In the genomic region with DNA sequence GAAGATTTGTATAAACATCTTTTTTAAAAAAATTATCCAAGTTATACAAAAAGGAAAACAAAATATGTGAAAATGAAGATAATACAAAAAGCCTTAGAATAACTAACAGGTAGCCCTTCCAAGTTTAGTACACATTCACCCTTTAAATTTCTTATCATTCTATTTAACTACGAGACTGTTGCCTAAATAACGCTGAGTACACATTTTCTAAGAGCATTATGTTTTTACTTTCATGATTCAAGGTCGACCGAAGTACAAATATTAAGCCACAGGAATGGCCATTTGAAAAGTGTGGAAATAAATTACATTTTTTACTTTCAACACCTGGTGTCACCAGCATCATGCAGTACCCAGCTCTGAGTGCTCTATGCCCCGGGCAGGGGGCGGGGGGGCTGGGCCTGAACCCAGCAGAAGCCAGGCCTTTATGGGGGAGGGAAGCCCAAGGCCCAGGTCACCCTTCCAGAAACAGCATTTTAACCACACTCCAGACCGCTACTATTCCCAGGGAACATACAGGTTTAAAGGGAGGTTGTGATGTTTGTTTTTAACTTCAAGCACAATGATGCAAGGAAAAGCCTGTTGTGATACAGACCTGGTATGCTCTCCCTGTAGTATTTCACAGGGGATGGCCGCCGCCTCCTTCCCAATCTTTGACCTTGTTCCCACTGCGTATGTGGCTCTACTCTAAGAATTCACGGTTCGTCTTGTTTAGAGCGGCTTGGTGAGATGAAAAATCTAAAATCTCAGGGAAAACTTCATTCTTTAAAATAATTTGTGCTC, we compare ENCODE assay signal across 1 cellular context.
TF ChIP-seq lines count a peak whose summit lies in the region.

No MANE protein-coding gene starts in this region.

TF ChIP-seq in HepG2, 621 proteins besides CTCF, POLR2A, EP300 and RAD21 (continued from another document):
- TF ChIP-seq MBD4 (IDR thresholded peaks at IDR 0.05; ENCODE audit: borderline replicate concordance, low read length) (no peak), ZNF557 (CRISPR knock-in tag; IDR thresholded peaks at IDR 0.05) (no peak), AKAP8 (CRISPR knock-in tag; IDR thresholded peaks at IDR 0.05) (no peak), JUND (CRISPR knock-in tag; IDR thresholded peaks at IDR 0.05) (no peak), RBAK (CRISPR knock-in tag; IDR thresholded peaks at IDR 0.05) (no peak), HNF4G (IDR thresholded peaks at IDR 0.05; ENCODE audit: borderline replicate concordance, low read depth, low read length) (0 out of 2 replicates have a peak, but pooled peaks have one; percentile 22), HNF4G (CRISPR knock-in tag; IDR thresholded peaks at IDR 0.05; ENCODE audit: borderline replicate concordance, low read depth) (no peak), TOE1 (CRISPR knock-in tag; IDR thresholded peaks at IDR 0.05) (no peak), LCORL (IDR thresholded peaks at IDR 0.05) (no peak), LCORL (CRISPR knock-in tag; IDR thresholded peaks at IDR 0.05) (0 out of 2 replicates have a peak, but pooled peaks have one; percentile 17), TBX2 (CRISPR knock-in tag; IDR thresholded peaks at IDR 0.05; ENCODE audit: borderline replicate concordance) (peak; percentile 30; the same call in 1 of the 2 replicates), ZNF430 (CRISPR knock-in tag; IDR thresholded peaks at IDR 0.05) (no peak), IKZF1 (IDR thresholded peaks at IDR 0.05) (no peak), KDM4B (CRISPR knock-in tag; IDR thresholded peaks at IDR 0.05) (no peak), ZNF674 (CRISPR knock-in tag; IDR thresholded peaks at IDR 0.05; ENCODE audit: low read depth) (no peak), ZNF260 (CRISPR knock-in tag; IDR thresholded peaks at IDR 0.05; ENCODE audit: borderline replicate concordance, low read depth) (no peak), SATB2 (CRISPR knock-in tag; IDR thresholded peaks at IDR 0.05) (no peak), ZNF7 (CRISPR knock-in tag; IDR thresholded peaks at IDR 0.05) (no peak), ESRRA (CRISPR knock-in tag; IDR thresholded peaks at IDR 0.05; ENCODE audit: low read depth) (0 out of 2 replicates have a peak, but pooled peaks have one; percentile 21), MZF1 (CRISPR knock-in tag; IDR thresholded peaks at IDR 0.05; ENCODE audit: borderline replicate concordance) (no peak), RXRA (CRISPR knock-in tag; IDR thresholded peaks at IDR 0.05) (no peak), MAZ (IDR thresholded peaks at IDR 0.05; ENCODE audit: borderline replicate concordance, low read depth, low read length) (no peak), MAZ (CRISPR knock-in tag; IDR thresholded peaks at IDR 0.05; ENCODE audit: low read depth) (no peak), HOXA7 (CRISPR knock-in tag; IDR thresholded peaks at IDR 0.05) (no peak), MTA1 (CRISPR knock-in tag; IDR thresholded peaks at IDR 0.05; ENCODE audit: borderline replicate concordance) (0 out of 2 replicates have a peak, but pooled peaks have one; percentile 27), TCF12 (IDR thresholded peaks at IDR 0.05) (no peak), TCF12 (CRISPR knock-in tag; IDR thresholded peaks at IDR 0.05) (no peak), ZNF205 (CRISPR knock-in tag; IDR thresholded peaks at IDR 0.05) (no peak)
- TF ChIP-seq, protein P1, sequence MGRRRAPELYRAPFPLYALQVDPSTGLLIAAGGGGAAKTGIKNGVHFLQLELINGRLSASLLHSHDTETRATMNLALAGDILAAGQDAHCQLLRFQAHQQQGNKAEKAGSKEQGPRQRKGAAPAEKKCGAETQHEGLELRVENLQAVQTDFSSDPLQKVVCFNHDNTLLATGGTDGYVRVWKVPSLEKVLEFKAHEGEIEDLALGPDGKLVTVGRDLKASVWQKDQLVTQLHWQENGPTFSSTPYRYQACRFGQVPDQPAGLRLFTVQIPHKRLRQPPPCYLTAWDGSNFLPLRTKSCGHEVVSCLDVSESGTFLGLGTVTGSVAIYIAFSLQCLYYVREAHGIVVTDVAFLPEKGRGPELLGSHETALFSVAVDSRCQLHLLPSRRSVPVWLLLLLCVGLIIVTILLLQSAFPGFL (CRISPR knock-in tag; IDR thresholded peaks at IDR 0.05) = no peak
- TF ChIP-seq, protein P2, sequence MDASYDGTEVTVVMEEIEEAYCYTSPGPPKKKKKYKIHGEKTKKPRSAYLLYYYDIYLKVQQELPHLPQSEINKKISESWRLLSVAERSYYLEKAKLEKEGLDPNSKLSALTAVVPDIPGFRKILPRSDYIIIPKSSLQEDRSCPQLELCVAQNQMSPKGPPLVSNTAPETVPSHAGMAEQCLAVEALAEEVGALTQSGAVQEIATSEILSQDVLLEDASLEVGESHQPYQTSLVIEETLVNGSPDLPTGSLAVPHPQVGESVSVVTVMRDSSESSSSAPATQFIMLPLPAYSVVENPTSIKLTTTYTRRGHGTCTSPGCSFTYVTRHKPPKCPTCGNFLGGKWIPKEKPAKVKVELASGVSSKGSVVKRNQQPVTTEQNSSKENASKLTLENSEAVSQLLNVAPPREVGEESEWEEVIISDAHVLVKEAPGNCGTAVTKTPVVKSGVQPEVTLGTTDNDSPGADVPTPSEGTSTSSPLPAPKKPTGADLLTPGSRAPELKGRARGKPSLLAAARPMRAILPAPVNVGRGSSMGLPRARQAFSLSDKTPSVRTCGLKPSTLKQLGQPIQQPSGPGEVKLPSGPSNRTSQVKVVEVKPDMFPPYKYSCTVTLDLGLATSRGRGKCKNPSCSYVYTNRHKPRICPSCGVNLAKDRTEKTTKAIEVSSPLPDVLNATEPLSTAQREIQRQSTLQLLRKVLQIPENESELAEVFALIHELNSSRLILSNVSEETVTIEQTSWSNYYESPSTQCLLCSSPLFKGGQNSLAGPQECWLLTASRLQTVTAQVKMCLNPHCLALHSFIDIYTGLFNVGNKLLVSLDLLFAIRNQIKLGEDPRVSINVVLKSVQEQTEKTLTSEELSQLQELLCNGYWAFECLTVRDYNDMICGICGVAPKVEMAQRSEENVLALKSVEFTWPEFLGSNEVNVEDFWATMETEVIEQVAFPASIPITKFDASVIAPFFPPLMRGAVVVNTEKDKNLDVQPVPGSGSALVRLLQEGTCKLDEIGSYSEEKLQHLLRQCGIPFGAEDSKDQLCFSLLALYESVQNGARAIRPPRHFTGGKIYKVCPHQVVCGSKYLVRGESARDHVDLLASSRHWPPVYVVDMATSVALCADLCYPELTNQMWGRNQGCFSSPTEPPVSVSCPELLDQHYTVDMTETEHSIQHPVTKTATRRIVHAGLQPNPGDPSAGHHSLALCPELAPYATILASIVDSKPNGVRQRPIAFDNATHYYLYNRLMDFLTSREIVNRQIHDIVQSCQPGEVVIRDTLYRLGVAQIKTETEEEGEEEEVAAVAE (CRISPR knock-in tag; IDR thresholded peaks at IDR 0.05; ENCODE audit: borderline replicate concordance) = no peak
- TF ChIP-seq, protein P3, sequence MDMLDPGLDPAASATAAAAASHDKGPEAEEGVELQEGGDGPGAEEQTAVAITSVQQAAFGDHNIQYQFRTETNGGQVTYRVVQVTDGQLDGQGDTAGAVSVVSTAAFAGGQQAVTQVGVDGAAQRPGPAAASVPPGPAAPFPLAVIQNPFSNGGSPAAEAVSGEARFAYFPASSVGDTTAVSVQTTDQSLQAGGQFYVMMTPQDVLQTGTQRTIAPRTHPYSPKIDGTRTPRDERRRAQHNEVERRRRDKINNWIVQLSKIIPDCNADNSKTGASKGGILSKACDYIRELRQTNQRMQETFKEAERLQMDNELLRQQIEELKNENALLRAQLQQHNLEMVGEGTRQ (IDR thresholded peaks at IDR 0.05; ENCODE audit: low read depth, low read length) = no peak
- TF ChIP-seq, protein P3 (CRISPR knock-in tag; IDR thresholded peaks at IDR 0.05; ENCODE audit: borderline replicate concordance) = no peak
- TF ChIP-seq, protein P4, sequence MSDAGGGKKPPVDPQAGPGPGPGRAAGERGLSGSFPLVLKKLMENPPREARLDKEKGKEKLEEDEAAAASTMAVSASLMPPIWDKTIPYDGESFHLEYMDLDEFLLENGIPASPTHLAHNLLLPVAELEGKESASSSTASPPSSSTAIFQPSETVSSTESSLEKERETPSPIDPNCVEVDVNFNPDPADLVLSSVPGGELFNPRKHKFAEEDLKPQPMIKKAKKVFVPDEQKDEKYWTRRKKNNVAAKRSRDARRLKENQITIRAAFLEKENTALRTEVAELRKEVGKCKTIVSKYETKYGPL (CRISPR knock-in tag; IDR thresholded peaks at IDR 0.05) = no peak
- TF ChIP-seq, protein P5, sequence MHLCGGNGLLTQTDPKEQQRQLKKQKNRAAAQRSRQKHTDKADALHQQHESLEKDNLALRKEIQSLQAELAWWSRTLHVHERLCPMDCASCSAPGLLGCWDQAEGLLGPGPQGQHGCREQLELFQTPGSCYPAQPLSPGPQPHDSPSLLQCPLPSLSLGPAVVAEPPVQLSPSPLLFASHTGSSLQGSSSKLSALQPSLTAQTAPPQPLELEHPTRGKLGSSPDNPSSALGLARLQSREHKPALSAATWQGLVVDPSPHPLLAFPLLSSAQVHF (CRISPR knock-in tag; IDR thresholded peaks at IDR 0.05) = no peak
- TF ChIP-seq, protein P6, sequence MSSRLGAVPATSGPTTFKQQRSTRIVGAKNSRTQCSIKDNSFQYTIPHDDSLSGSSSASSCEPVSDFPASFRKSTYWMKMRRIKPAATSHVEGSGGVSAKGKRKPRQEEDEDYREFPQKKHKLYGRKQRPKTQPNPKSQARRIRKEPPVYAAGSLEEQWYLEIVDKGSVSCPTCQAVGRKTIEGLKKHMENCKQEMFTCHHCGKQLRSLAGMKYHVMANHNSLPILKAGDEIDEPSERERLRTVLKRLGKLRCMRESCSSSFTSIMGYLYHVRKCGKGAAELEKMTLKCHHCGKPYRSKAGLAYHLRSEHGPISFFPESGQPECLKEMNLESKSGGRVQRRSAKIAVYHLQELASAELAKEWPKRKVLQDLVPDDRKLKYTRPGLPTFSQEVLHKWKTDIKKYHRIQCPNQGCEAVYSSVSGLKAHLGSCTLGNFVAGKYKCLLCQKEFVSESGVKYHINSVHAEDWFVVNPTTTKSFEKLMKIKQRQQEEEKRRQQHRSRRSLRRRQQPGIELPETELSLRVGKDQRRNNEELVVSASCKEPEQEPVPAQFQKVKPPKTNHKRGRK (CRISPR knock-in tag; IDR thresholded peaks at IDR 0.05) = no peak
- TF ChIP-seq, protein P7, sequence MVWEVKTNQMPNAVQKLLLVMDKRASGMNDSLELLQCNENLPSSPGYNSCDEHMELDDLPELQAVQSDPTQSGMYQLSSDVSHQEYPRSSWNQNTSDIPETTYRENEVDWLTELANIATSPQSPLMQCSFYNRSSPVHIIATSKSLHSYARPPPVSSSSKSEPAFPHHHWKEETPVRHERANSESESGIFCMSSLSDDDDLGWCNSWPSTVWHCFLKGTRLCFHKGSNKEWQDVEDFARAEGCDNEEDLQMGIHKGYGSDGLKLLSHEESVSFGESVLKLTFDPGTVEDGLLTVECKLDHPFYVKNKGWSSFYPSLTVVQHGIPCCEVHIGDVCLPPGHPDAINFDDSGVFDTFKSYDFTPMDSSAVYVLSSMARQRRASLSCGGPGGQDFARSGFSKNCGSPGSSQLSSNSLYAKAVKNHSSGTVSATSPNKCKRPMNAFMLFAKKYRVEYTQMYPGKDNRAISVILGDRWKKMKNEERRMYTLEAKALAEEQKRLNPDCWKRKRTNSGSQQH (CRISPR knock-in tag; IDR thresholded peaks at IDR 0.05; ENCODE audit: low read depth) = no peak
- TF ChIP-seq, protein P8, sequence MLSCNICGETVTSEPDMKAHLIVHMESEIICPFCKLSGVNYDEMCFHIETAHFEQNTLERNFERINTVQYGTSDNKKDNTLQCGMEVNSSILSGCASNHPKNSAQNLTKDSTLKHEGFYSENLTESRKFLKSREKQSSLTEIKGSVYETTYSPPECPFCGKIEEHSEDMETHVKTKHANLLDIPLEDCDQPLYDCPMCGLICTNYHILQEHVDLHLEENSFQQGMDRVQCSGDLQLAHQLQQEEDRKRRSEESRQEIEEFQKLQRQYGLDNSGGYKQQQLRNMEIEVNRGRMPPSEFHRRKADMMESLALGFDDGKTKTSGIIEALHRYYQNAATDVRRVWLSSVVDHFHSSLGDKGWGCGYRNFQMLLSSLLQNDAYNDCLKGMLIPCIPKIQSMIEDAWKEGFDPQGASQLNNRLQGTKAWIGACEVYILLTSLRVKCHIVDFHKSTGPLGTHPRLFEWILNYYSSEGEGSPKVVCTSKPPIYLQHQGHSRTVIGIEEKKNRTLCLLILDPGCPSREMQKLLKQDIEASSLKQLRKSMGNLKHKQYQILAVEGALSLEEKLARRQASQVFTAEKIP (CRISPR knock-in tag; IDR thresholded peaks at IDR 0.05; ENCODE audit: borderline replicate concordance) = no peak
